In the genomic region with DNA sequence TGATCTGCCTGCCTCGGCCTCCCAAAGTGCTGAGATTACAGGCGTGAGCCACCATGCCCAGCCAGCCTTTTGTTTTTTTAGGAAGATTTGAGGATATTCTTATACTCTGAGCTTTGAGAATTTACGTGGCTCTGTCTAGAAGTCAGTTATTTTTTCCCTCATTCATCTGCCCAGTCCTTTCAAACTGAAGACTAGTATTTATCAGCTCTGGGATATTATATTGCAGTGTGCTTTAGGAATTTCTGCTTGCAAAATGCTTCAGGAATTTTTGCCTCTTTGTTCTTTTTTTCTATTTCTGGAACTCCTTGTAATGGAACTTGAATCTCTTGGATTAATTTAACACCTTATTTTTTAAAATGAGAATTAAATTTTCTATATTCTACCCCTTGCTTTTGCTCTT, we compare ENCODE assay signal across 1 cellular context.
TF ChIP-seq lines count a peak whose summit lies in the region.

No MANE protein-coding gene starts in this region.

TF ChIP-seq in A549, 52 proteins besides CTCF, POLR2A, EP300 and RAD21 (continued from another document):
- TF ChIP-seq PHF8 (IDR thresholded peaks at IDR 0.05; ENCODE audit: borderline replicate concordance, low read depth) (no peak), HEYL (CRISPR knock-in tag; IDR thresholded peaks at IDR 0.05) (no peak), MAZ (IDR thresholded peaks at IDR 0.05; ENCODE audit: borderline replicate concordance, low read depth, low read length) (no peak)
- TF ChIP-seq, protein P1, sequence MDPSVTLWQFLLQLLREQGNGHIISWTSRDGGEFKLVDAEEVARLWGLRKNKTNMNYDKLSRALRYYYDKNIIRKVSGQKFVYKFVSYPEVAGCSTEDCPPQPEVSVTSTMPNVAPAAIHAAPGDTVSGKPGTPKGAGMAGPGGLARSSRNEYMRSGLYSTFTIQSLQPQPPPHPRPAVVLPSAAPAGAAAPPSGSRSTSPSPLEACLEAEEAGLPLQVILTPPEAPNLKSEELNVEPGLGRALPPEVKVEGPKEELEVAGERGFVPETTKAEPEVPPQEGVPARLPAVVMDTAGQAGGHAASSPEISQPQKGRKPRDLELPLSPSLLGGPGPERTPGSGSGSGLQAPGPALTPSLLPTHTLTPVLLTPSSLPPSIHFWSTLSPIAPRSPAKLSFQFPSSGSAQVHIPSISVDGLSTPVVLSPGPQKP (IDR thresholded peaks at IDR 0.05; ENCODE audit: low read depth, low read length) = no peak
TF ChIP-seq in A549: peak in this region for 0.
